In genomic region chr5:74364507-74364906, GRCh38 we compare ENCODE assay signal across 24 cellular contexts.
"Had no signal": no experiment of that assay in that cellular context is flagged by ENCODE, and none has a peak within 500 bp of the region (broad histone marks: within the 10 kb centered on the region; RNA-seq: fewer than 3 reads in every experiment).

No MANE protein-coding gene starts in this region.

- H3K27me3 ChIP-seq: colonic mucosa, foreskin keratinocyte, gastroesophageal sphincter, heart left ventricle, hepatocyte, left lung had no signal

- H3K36me3 ChIP-seq: colonic mucosa, gastroesophageal sphincter, heart left ventricle, left lung, lower lobe of right lung had no signal

- H2AFZ ChIP-seq: hepatocyte had no signal

- ATAC-seq: esophagus mucosa, foreskin keratinocyte, gastroesophageal sphincter, heart left ventricle, left cardiac atrium, left lung, left ventricle myocardium superior, lower lobe of right lung, mucosa of descending colon had no signal

- H3K79me2 ChIP-seq: hepatocyte had no signal

- H3K4me1 Mint-ChIP-seq: central memory CD8-positive, alpha-beta T cell; endodermal cell; immature natural killer cell had no signal

- H3K9me3 ChIP-seq: colonic mucosa, left lung, lower lobe of right lung, mucosa of descending colon had no signal

- H3K27me3 Mint-ChIP-seq: central memory CD8-positive, alpha-beta T cell had no signal

- DNase-seq: cerebellar nuclear complex; colonic mucosa; cortex of kidney; effector CD4-positive, alpha-beta T cell; effector memory CD4-positive, alpha-beta T cell; endodermal cell; erythroblast; heart left ventricle; immature natural killer cell; islet precursor cell; kidney; left cardiac atrium; left lung; left ventricle myocardium superior; lower lobe of right lung; mucosa of descending colon had no signal

- H3K4me3 Mint-ChIP-seq: central memory CD8-positive, alpha-beta T cell; dendritic cell treated with granulocyte-macrophage colony-stimulating factor and Interleukin-4, amounts not matched to agents 40 ng/mL and 50 ng/mL, for 4 days; endodermal cell; immature natural killer cell; mesothelial cell of epicardium had no signal

- H3K4me2 ChIP-seq: hepatocyte had no signal

- H3K36me3 Mint-ChIP-seq: immature natural killer cell, mesothelial cell of epicardium had no signal

- H3K9me3 Mint-ChIP-seq: central memory CD8-positive, alpha-beta T cell; endodermal cell had no signal

- H3K27ac ChIP-seq: colonic mucosa, epithelial cell of prostate, foreskin keratinocyte, gastroesophageal sphincter, hepatocyte, left lung, lower lobe of right lung had no signal

- H3K4me3 ChIP-seq: colonic mucosa, gastroesophageal sphincter, heart left ventricle, hepatocyte, left lung, lower lobe of right lung, mucosa of descending colon had no signal

- H3K27ac Mint-ChIP-seq: dendritic cell treated with granulocyte-macrophage colony-stimulating factor and Interleukin-4, amounts not matched to agents 40 ng/mL and 50 ng/mL, for 4 days; endodermal cell; immature natural killer cell; mesothelial cell of epicardium had no signal

- H3K4me1 ChIP-seq: foreskin keratinocyte, left lung, lower lobe of right lung had no signal
